27 cellular contexts compared by ENCODE assay signal in genomic region chr1:74422379-74423155, GRCh38.
DNase-seq lines count a peak whose midpoint lies in the region; ATAC-seq and TF ChIP-seq lines count a peak whose summit lies in the region.
"Had no signal": no experiment of that assay in that cellular context is flagged by ENCODE, and none has a peak within 500 bp of the region (broad histone marks: within the 10 kb centered on the region; RNA-seq: fewer than 3 reads in every experiment).

No MANE protein-coding gene starts in this region.

- peak; percentile 46 for ATAC-seq in Right ventricle myocardium superior (ENCODE audit: poor library complexity)
- ATAC-seq in stimulated activated naive CD8-positive, alpha-beta T cell treated with anti-CD3 and anti-CD28 coated beads, Interleukin-15, Interleukin-2, amounts not matched to agents 100 U/mL and 50 U/mL, for 24 hours, result no peak
- ATAC-seq: A549; activated CD8-positive, alpha-beta T cell treated with anti-CD3 and anti-CD28 coated beads for 36 hours; activated T-helper 17 cell treated with anti-CD3 and anti-CD28 coated beads, Interleukin-2, amount 50 U/mL, for 72 hours; CD8-positive, alpha-beta T cell; effector memory CD8-positive, alpha-beta T cell; esophagus mucosa; left colon had no signal

- in situ Hi-C loops in GM13976 (cut with MboI; ENCODE audit: low sequenced_read_pairs, unreplicated experiment), result no loop called here

- intact Hi-C loops in Right ventricle myocardium superior (cut with DNase I), result no loop called here
- intact Hi-C loops in cardiac septum (cut with DNase I), result no loop called here

- H3K4me3 ChIP-seq in fibroblast of mammary gland (ENCODE audit: control insufficient read depth, low read depth, low read length) (no peak overlapping the region), skeletal muscle cell (ENCODE audit: low read depth, low read length) (no peak overlapping the region)
- H3K4me3 ChIP-seq: A549, spleen, upper lobe of left lung had no signal

- TF ChIP-seq CTCF in fibroblast of mammary gland (conservative IDR thresholded peaks at IDR 0.05; ENCODE audit: control insufficient read depth, insufficient read depth, low read depth, low read length), result no peak
- no peak for TF ChIP-seq CTCF in GM13976 (IDR thresholded peaks at IDR 0.05; ENCODE audit: borderline replicate concordance, control extremely low read depth, extremely low read depth, insufficient read depth, missing control alignments)

- DNase-seq in Right ventricle myocardium superior (no peak), cardiac septum (ENCODE audit: low spot score) (no peak), RKO (ENCODE audit: low spot score) (peak; percentile 57), fibroblast of mammary gland (ENCODE audit: low read depth) (peak; percentile 15), skeletal muscle cell (ENCODE audit: low read depth) (peak; percentile 18), GM13976 (ENCODE audit: low spot score) (no peak), T-helper 1 cell (no peak)
- no peak for DNase-seq in stimulated activated naive CD8-positive, alpha-beta T cell treated with anti-CD3 and anti-CD28 coated beads, Interleukin-15, Interleukin-2, amounts not matched to agents 100 U/mL and 50 U/mL, for 24 hours
- DNase-seq: activated CD4-positive, alpha-beta T cell treated with anti-CD3 and anti-CD28 coated beads for 1 hour; activated CD8-positive, alpha-beta T cell treated with anti-CD3 and anti-CD28 coated beads for 36 hours; activated naive CD4-positive, alpha-beta T cell treated with anti-CD3 and anti-CD28 coated beads, Interleukin-2, amount 50 U/mL, for 16 hours; amygdala; caudate nucleus; CD8-positive, alpha-beta T cell; cortex of kidney; effector memory CD8-positive, alpha-beta T cell; left colon; MV-4-11; NCI-H69; nucleus accumbens; spleen; stimulated activated CD4-positive, alpha-beta T cell treated with anti-CD3 and anti-CD28 coated beads, Interleukin-2, amount 100 ng/mL, for 48 hours; substantia nigra; upper lobe of left lung had no signal

Comparison
In these comparisons a context has a peak if more than half of its experiments do, and no peak if none do; other contexts are left out.
1. DNase-seq: peak in RKO (single experiment), fibroblast of mammary gland (single experiment) and skeletal muscle cell (single experiment); none in Right ventricle myocardium superior (single experiment), cardiac septum (single experiment), GM13976 (single experiment), stimulated activated naive CD8-positive, alpha-beta T cell treated with anti-CD3 and anti-CD28 coated beads, Interleukin-15, Interleukin-2, amounts not matched to agents 100 U/mL and 50 U/mL, for 24 hours (single experiment) and T-helper 1 cell (0 of 5).